ENCODE assay signal across 17 cellular contexts in genomic region chr17:17018612-17019429, GRCh38. TPM values are rescaled to one million over a fixed set of nuclear protein-coding genes. Genes with fewer than 3 reads are reported as not detected.
A peak's percentile ranks its signal among the peaks of the same experiment; 100 is the strongest.
DNase-seq lines count a peak whose midpoint lies in the region; ATAC-seq and TF ChIP-seq lines count a peak whose summit lies in the region.
"Had no signal": no experiment of that assay in that cellular context is flagged by ENCODE, and none has a peak within 500 bp of the region (broad histone marks: within the 10 kb centered on the region; RNA-seq: fewer than 3 reads in every experiment).

No MANE protein-coding gene starts in this region.

- H3K4me3 Mint-ChIP-seq in stimulated activated naive CD8-positive, alpha-beta T cell treated with anti-CD3 and anti-CD28 coated beads, Interleukin-15, Interleukin-2, amounts not matched to agents 100 ng/mL and 50 ng/mL, for 24 hours: no peak overlapping the region
- H3K4me3 Mint-ChIP-seq in activated T-helper 17 cell treated with anti-CD3 and anti-CD28 coated beads, Interleukin-2, amount 50 U/mL, for 72 hours: no peak overlapping the region
- H3K4me3 Mint-ChIP-seq: activated naive CD4-positive, alpha-beta T cell treated with anti-CD3 and anti-CD28 coated beads, Interleukin-2, amount 50 U/mL, for 24 hours had no signal

- no peaks in the 10 kb centered on the region for H3K27me3 Mint-ChIP-seq in stimulated activated naive CD8-positive, alpha-beta T cell treated with anti-CD3 and anti-CD28 coated beads, Interleukin-15, Interleukin-2, amounts not matched to agents 100 ng/mL and 50 ng/mL, for 24 hours
- no peaks in the 10 kb centered on the region for H3K27me3 Mint-ChIP-seq in activated T-helper 17 cell treated with anti-CD3 and anti-CD28 coated beads, Interleukin-2, amount 50 U/mL, for 72 hours
- H3K27me3 Mint-ChIP-seq: activated naive CD4-positive, alpha-beta T cell treated with anti-CD3 and anti-CD28 coated beads, Interleukin-2, amount 50 U/mL, for 24 hours had no signal

- DNase-seq in stimulated activated naive CD8-positive, alpha-beta T cell treated with anti-CD3 and anti-CD28 coated beads, Interleukin-15, Interleukin-2, amounts not matched to agents 100 U/mL and 50 U/mL, for 24 hours: no peak
- DNase-seq in DMS153 (lab: John Stamatoyannopoulos, UW): no peak
- no peak for DNase-seq in superior temporal gyrus (ENCODE audit: extremely low spot score)
- DNase-seq in OCI-M1 (lab: John Stamatoyannopoulos, UW): no peak
- no peak for DNase-seq in 8988T
- DNase-seq: activated CD4-positive, alpha-beta T cell treated with anti-CD3 and anti-CD28 coated beads for 4 hours; KBM-7; uterus had no signal

- H3K4me3 ChIP-seq in liver (ENCODE audit: low read depth in 1 of 3, low read length in 3 of 3): no peak overlapping the region
- H3K4me3 ChIP-seq: right lobe of liver, SK-N-MC, uterus had no signal

- no peak for TF ChIP-seq RAD21 in liver (IDR thresholded peaks at IDR 0.05)

- H3K4me1 ChIP-seq in liver (ENCODE audit: control insufficient read depth in 4 of 4, insufficient read depth in 4 of 4, low read length in 3 of 4): no peaks in the 10 kb centered on the region
- H3K4me1 ChIP-seq: right lobe of liver, uterus had no signal

- H3K4me1 Mint-ChIP-seq in stimulated activated naive CD8-positive, alpha-beta T cell treated with anti-CD3 and anti-CD28 coated beads, Interleukin-15, Interleukin-2, amounts not matched to agents 100 ng/mL and 50 ng/mL, for 24 hours (ENCODE audit: low read depth): peaks cover 35% of the 10 kb centered on the region
- H3K4me1 Mint-ChIP-seq in activated T-helper 17 cell treated with anti-CD3 and anti-CD28 coated beads, Interleukin-2, amount 50 U/mL, for 72 hours: peaks cover 29% of the 10 kb centered on the region

- H3K36me3 Mint-ChIP-seq in stimulated activated naive CD8-positive, alpha-beta T cell treated with anti-CD3 and anti-CD28 coated beads, Interleukin-15, Interleukin-2, amounts not matched to agents 100 ng/mL and 50 ng/mL, for 24 hours (ENCODE audit: low read depth): no peaks in the 10 kb centered on the region
- H3K36me3 Mint-ChIP-seq in activated T-helper 17 cell treated with anti-CD3 and anti-CD28 coated beads, Interleukin-2, amount 50 U/mL, for 72 hours (ENCODE audit: low read depth): no peaks in the 10 kb centered on the region
- H3K36me3 Mint-ChIP-seq: activated naive CD4-positive, alpha-beta T cell treated with anti-CD3 and anti-CD28 coated beads, Interleukin-2, amount 50 U/mL, for 24 hours; CD14-positive monocyte had no signal

- no peak for ATAC-seq in stimulated activated naive CD8-positive, alpha-beta T cell treated with anti-CD3 and anti-CD28 coated beads, Interleukin-15, Interleukin-2, amounts not matched to agents 100 U/mL and 50 U/mL, for 24 hours
- no peak for ATAC-seq in activated T-helper 17 cell treated with anti-CD3 and anti-CD28 coated beads, Interleukin-2, amount 50 U/mL, for 72 hours (replicated peaks)

- WGBS in liver: 88% methylated on average over 10 of the region's 10 CpGs

- no peak for TF ChIP-seq CTCF in liver (IDR thresholded peaks at IDR 0.05; ENCODE audit: low read depth, low read length, missing input control)

- no peaks in the 10 kb centered on the region for H3K9me3 Mint-ChIP-seq in stimulated activated naive CD8-positive, alpha-beta T cell treated with anti-CD3 and anti-CD28 coated beads, Interleukin-15, Interleukin-2, amounts not matched to agents 100 ng/mL and 50 ng/mL, for 24 hours
- H3K9me3 Mint-ChIP-seq in activated T-helper 17 cell treated with anti-CD3 and anti-CD28 coated beads, Interleukin-2, amount 50 U/mL, for 72 hours: no peaks in the 10 kb centered on the region
- H3K9me3 Mint-ChIP-seq: activated naive CD4-positive, alpha-beta T cell treated with anti-CD3 and anti-CD28 coated beads, Interleukin-2, amount 50 U/mL, for 24 hours had no signal

- no peak overlapping the region for H3K27ac ChIP-seq in liver (ENCODE audit: low read depth in 1 of 2, low read length in 2 of 2)
- H3K27ac ChIP-seq: right lobe of liver, SK-N-MC, uterus had no signal

- no peak overlapping the region for H3K9ac ChIP-seq in liver (ENCODE audit: low read depth in 1 of 2, low read length in 2 of 2)

- peak overlapping the region; percentile 39 for H3K27ac Mint-ChIP-seq in stimulated activated naive CD8-positive, alpha-beta T cell treated with anti-CD3 and anti-CD28 coated beads, Interleukin-15, Interleukin-2, amounts not matched to agents 100 ng/mL and 50 ng/mL, for 24 hours
- peak overlapping the region; percentile 91 for H3K27ac Mint-ChIP-seq in activated T-helper 17 cell treated with anti-CD3 and anti-CD28 coated beads, Interleukin-2, amount 50 U/mL, for 72 hours

- no peaks in the 10 kb centered on the region for H3K27me3 ChIP-seq in liver (ENCODE audit: control insufficient read depth in 4 of 4, insufficient read depth in 4 of 4, low read length in 3 of 4)
- H3K27me3 ChIP-seq: right lobe of liver, uterus had no signal

- no peaks in the 10 kb centered on the region for H3K36me3 ChIP-seq in liver (ENCODE audit: control insufficient read depth in 4 of 4, insufficient read depth in 3 of 4, low read depth in 1 of 4, low read length in 3 of 4)
- H3K36me3 ChIP-seq: right lobe of liver, uterus had no signal

- H3K9me3 ChIP-seq in liver (ENCODE audit: control insufficient read depth in 4 of 4, low read length in 3 of 4): no peaks in the 10 kb centered on the region
- H3K9me3 ChIP-seq: right lobe of liver, uterus had no signal

TF ChIP-seq in liver, 16 proteins besides CTCF, POLR2A, EP300 and RAD21:
- TF ChIP-seq ATF3 (IDR thresholded peaks at IDR 0.05) (no peak), SP1 (IDR thresholded peaks at IDR 0.05) (peak; percentile 65), FOXA2 (IDR thresholded peaks at IDR 0.05) (no peak)

RNA-seq across cellular contexts. Expression of gene MPRIP, which starts 23.4 kb away (rescaled TPM):
- total RNA-seq in activated T-helper 17 cell treated with anti-CD3 and anti-CD28 coated beads, Interleukin-2, amount 50 U/mL, for 72 hours: 100 to 1,000 TPM; 204 to 207 TPM
- 10 to 100 TPM; 31.5 to 61.9 TPM for total RNA-seq in liver
- 10 to 100 TPM; 21.2 to 37.9 TPM for polyA plus RNA-seq in liver

RNA-seq across cellular contexts. Expression of gene TNFRSF13B, which starts 46.9 kb away (rescaled TPM):
- not detected for total RNA-seq in activated T-helper 17 cell treated with anti-CD3 and anti-CD28 coated beads, Interleukin-2, amount 50 U/mL, for 72 hours
- under 1 TPM in 1 of 2 donors, not detected in 1; 0.17 TPM for total RNA-seq in liver
- polyA plus RNA-seq in liver: under 1 TPM in 1 of 2 donors, not detected in 1; 0.26 TPM
- total RNA-seq: glomerular endothelial cell, mesenteric fat pad, uterus had no signal
